ENCODE assay signal across 2 cellular contexts in genomic region chr3:117619805-117620204, GRCh38.
TF ChIP-seq lines count a peak whose summit lies in the region.

No MANE protein-coding gene starts in this region.

TF ChIP-seq in IMR-90, 13 proteins besides CTCF, POLR2A, EP300 and RAD21:
- TF ChIP-seq MXI1 (IDR thresholded peaks at IDR 0.05; ENCODE audit: borderline replicate concordance, low read depth, low read length) = no peak
- TF ChIP-seq USF2 (IDR thresholded peaks at IDR 0.05; ENCODE audit: low read depth, low read length) = no peak
- no peak for TF ChIP-seq CEBPB (IDR thresholded peaks at IDR 0.05; ENCODE audit: low read depth, low read length)
- no peak for TF ChIP-seq CHD1 (IDR thresholded peaks at IDR 0.05; ENCODE audit: low read depth, low read length)
- no peak for TF ChIP-seq BHLHE40 (IDR thresholded peaks at IDR 0.05; ENCODE audit: low read depth, low read length)
- no peak for TF ChIP-seq RFX5 (IDR thresholded peaks at IDR 0.05; ENCODE audit: low read depth, low read length)
- no peak for TF ChIP-seq FOS (IDR thresholded peaks at IDR 0.05; ENCODE audit: low read depth, low read length)
TF ChIP-seq in IMR-90: peak in this region for 0.

TF ChIP-seq in endothelial cell of umbilical vein, 7 proteins besides CTCF, POLR2A, EP300 and RAD21:
- TF ChIP-seq MAX (IDR thresholded peaks at IDR 0.05; ENCODE audit: insufficient read depth, insufficient read length) (no peak), GATA2 (IDR thresholded peaks at IDR 0.05; ENCODE audit: insufficient read depth, insufficient read length, low read depth, low read length) (no peak), FOS (IDR thresholded peaks at IDR 0.05; ENCODE audit: borderline replicate concordance, insufficient read depth, low read length) (no peak), MYC (IDR thresholded peaks at IDR 0.05; ENCODE audit: low read depth, low read length) (no peak), JUN (IDR thresholded peaks at IDR 0.05; ENCODE audit: borderline replicate concordance, insufficient read depth, insufficient read length, low read depth) (no peak), EZH2 (IDR thresholded peaks at IDR 0.05; ENCODE audit: borderline replicate concordance, low read depth, low read length, severe bottlenecking) (no peak), POLR2AphosphoS5 (IDR thresholded peaks at IDR 0.05; ENCODE audit: insufficient read depth, low read depth, low read length) (no peak)
TF ChIP-seq in endothelial cell of umbilical vein: peak in this region for 0.
